Comparison of ENCODE assay signal across 9 cellular contexts in the genomic region with DNA sequence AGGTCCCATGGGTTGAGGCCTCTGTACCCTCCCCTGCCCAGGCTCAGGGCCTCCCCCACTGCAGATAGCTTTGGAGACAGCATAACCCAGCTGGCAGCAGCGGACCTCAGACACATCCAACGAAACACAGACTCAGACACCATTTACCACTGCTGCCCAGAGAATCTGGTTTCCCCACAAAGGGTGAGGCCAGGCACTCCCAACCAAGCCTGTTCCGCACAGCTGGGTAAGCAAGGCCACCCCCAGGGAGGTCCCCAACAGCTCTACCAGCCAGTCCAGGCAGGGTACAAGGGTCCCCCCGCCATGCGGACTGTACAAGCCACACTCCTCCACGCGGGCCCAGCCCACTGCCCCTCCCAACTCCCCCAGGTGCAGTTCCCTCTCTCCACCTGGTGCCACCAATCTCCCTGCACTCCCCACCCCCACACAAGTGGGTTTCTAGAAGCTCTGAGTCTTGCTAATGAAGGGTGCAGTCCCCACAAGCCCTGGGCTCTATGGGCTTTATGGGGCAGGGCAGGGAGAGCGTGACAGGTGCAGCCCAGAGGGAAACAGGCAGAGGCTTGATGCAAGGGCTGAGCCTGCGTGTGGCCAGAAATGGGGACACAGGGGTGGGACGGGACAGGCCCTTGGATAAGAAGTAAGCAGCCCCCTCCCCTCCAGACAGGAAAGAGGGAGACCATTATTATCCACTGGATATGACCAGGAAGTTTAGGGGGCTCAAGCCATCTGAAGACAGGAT. TPM values are rescaled to one million over a fixed set of nuclear protein-coding genes. Genes with fewer than 3 reads are reported as not detected.
A peak's percentile ranks its signal among the peaks of the same experiment; 100 is the strongest.
DNase-seq lines count a peak whose midpoint lies in the region; ATAC-seq and TF ChIP-seq lines count a peak whose summit lies in the region.
"Had no signal": no experiment of that assay in that cellular context is flagged by ENCODE, and none has a peak within 500 bp of the region (broad histone marks: within the 10 kb centered on the region; RNA-seq: fewer than 3 reads in every experiment).

No MANE protein-coding gene starts in this region.

- ATAC-seq in GM19023 (IDR thresholded peaks at IDR 0.05; ENCODE audit: unreplicated experiment) (peak; percentile 44), HG02798 (IDR thresholded peaks at IDR 0.05; ENCODE audit: poor library complexity, unreplicated experiment) (peak; percentile 49), heart left ventricle (peak; percentile 5 to 35 (median 6))

- TF ChIP-seq POLR2A in heart left ventricle (IDR thresholded peaks at IDR 0.05), result no peak
- no peak for TF ChIP-seq POLR2A in stomach (IDR thresholded peaks at IDR 0.05)

- WGBS in heart left ventricle, 4 donors, result 71 to 83% (median 76%) methylated on average over 9 to 10 of the region's 10 CpGs
- WGBS in stomach, 5 donors, result 45 to 60% (median 47%) methylated on average over 5 to 10 of the region's 10 CpGs

- TF ChIP-seq CTCF in heart left ventricle (IDR thresholded peaks at IDR 0.05) (no peak), stomach (IDR thresholded peaks at IDR 0.05) (no peak)

- H3K9me3 ChIP-seq in SJCRH30 (replicated peaks), result no peaks in the 10 kb centered on the region
- H3K9me3 ChIP-seq in heart left ventricle, result no peaks in the 10 kb centered on the region
- no peaks in the 10 kb centered on the region for H3K9me3 ChIP-seq in stomach
- H3K9me3 ChIP-seq: SJSA1 had no signal

- peaks cover 31% of the 10 kb centered on the region for H3K4me1 ChIP-seq in SJCRH30
- peaks cover 3 to 94% (median 29%) of the 10 kb centered on the region in 12 donors for H3K4me1 ChIP-seq in heart left ventricle
- H3K4me1 ChIP-seq in stomach, result peaks cover 21 to 78% (median 48%) of the 10 kb centered on the region in 4 donors

- H3K27me3 ChIP-seq in SJCRH30 (no peaks in the 10 kb centered on the region), heart left ventricle (no peaks in the 10 kb centered on the region), stomach (no peaks in the 10 kb centered on the region)
- H3K27me3 ChIP-seq: SJSA1 had no signal

- H3K4me3 ChIP-seq in SJCRH30 (peak overlapping the region; percentile 27), heart left ventricle (peak overlapping the region in 8 of 12 donors; percentile 2 to 47 (median 19)), stomach (peak overlapping the region; percentile 9 to 30 (median 20))
- H3K4me3 ChIP-seq: SJSA1 had no signal

- intact Hi-C loops in heart left ventricle (cut with DNase I) (no loop called here), stomach (cut with DNase I; ENCODE audit: low total_unique reads) (no loop called here)

- DNase-seq in SJCRH30, result peak; percentile 77 to 89
- no peak for DNase-seq in heart left ventricle
- DNase-seq in stomach, result no peak
- DNase-seq in NCI-H2171 treated with DMSO at 0.1 percent for 48 hours (lab: John Stamatoyannopoulos, UW), result no peak
- no peak for DNase-seq in SKM-1 (lab: John Stamatoyannopoulos, UW; ENCODE audit: unreplicated experiment)
- no peak for DNase-seq in T-helper 9 cell

- no peaks in the 10 kb centered on the region for H3K36me3 ChIP-seq in SJCRH30
- H3K36me3 ChIP-seq in heart left ventricle, result peaks cover 0 to 7% (median 0%) of the 10 kb centered on the region in 9 donors
- peaks cover 0 to 5% (median 4%) of the 10 kb centered on the region in 4 donors for H3K36me3 ChIP-seq in stomach
- H3K36me3 ChIP-seq: SJSA1 had no signal

- H3K27ac ChIP-seq in SJCRH30 (peak overlapping the region; percentile 64), heart left ventricle (peak overlapping the region; percentile 62 to 98 (median 78)), stomach (peak overlapping the region; percentile 52 to 92 (median 76))

- no peak for TF ChIP-seq EP300 in stomach (IDR thresholded peaks at IDR 0.05)

RNA-seq across cellular contexts. Expression of a gene that starts 8.8 kb away (rescaled TPM):
- total RNA-seq in SJCRH30 (2014; rRNA removed; shearing (Covaris generic)), result 2.4 and 2.5 TPM in 2 replicates
- 10 to 100 TPM in 7 of 9 donors, 1 to 10 TPM in 2; 6.3 to 49.4 (median 14.1) TPM for total RNA-seq in heart left ventricle
- 10 to 100 TPM; 11.7 to 18.3 TPM for polyA plus RNA-seq in heart left ventricle
- 100 to 1,000 TPM in 2 of 5 donors, 10 to 100 TPM in 3; 16.9 to 175 (median 43.8) TPM for total RNA-seq in stomach
- 10 to 100 TPM in 1 of 3 donors, 1 to 10 TPM in 2; 4.6 to 17.5 (median 9.2) TPM for polyA plus RNA-seq in stomach

RNA-seq across cellular contexts. Expression of a gene that starts 25.0 kb away (rescaled TPM):
- total RNA-seq in SJCRH30 (2014; rRNA removed; shearing (Covaris generic)), result 0.24 and 0.58 TPM in 2 replicates
- total RNA-seq in heart left ventricle (not detected), stomach (not detected)
- polyA plus RNA-seq in heart left ventricle (under 1 TPM in 1 of 2 donors, not detected in 1; 0.19 TPM), stomach (under 1 TPM in 1 of 3 donors, not detected in 2; 0.44 TPM)
- total RNA-seq: SJSA1 had no signal

RNA-seq across cellular contexts. Expression of a gene that starts 39.5 kb away (rescaled TPM):
- total RNA-seq in SJCRH30 (2014; rRNA removed; shearing (Covaris generic)), result 40.9 and 41.5 TPM in 2 replicates
- total RNA-seq in heart left ventricle (10 to 100 TPM; 23.0 to 36.1 (median 31.8) TPM), stomach (10 to 100 TPM in 4 of 5 donors, 1 to 10 TPM in 1; 9.9 to 32.7 (median 17.9) TPM)
- polyA plus RNA-seq in heart left ventricle (10 to 100 TPM; 16.0 to 19.3 TPM), stomach (1 to 10 TPM; 4.6 to 7.2 (median 6.1) TPM)

RNA-seq across cellular contexts. Expression of a gene that starts 45.1 kb away (rescaled TPM):
- total RNA-seq in SJCRH30 (2014; rRNA removed; shearing (Covaris generic)), result not detected in 2 replicates
- total RNA-seq in heart left ventricle, result 10 to 100 TPM; 11.8 to 37.9 (median 21.9) TPM
- 10 to 100 TPM; 16.7 to 25.9 TPM for polyA plus RNA-seq in heart left ventricle
- 10 to 100 TPM in 3 of 5 donors, 1 to 10 TPM in 1, not detected in 1; 6.8 to 40.4 (median 28.4) TPM for total RNA-seq in stomach
- polyA plus RNA-seq in stomach, result 100 to 1,000 TPM in 1 of 3 donors, 10 to 100 TPM in 1, 1 to 10 TPM in 1; 9.9 to 101 (median 65.1) TPM

RNA-seq across cellular contexts. Expression of a gene that starts 47.4 kb away (rescaled TPM):
- 2.1 and 3.4 TPM in 2 replicates for total RNA-seq in SJCRH30 (2014; rRNA removed; shearing (Covaris generic))
- total RNA-seq in heart left ventricle, result 1 to 10 TPM; 1.1 to 4.9 (median 2.7) TPM
- polyA plus RNA-seq in heart left ventricle, result 1 to 10 TPM; 1.2 to 7.6 TPM
- total RNA-seq in stomach, result 1 to 10 TPM in 1 of 5 donors, under 1 TPM in 1, not detected in 3; 0.72 to 5.7 TPM
- polyA plus RNA-seq in stomach, result 10 to 100 TPM in 1 of 3 donors, 1 to 10 TPM in 2; 3.6 to 12.2 (median 4.2) TPM

Comparison
In these comparisons a context has a peak if more than half of its experiments do, and no peak if none do; other contexts are left out.
1. DNase-seq: peak in SJCRH30 (2 of 2); none in heart left ventricle (0 of 5), stomach (single experiment), NCI-H2171 treated with DMSO at 0.1 percent for 48 hours (single experiment), SKM-1 (single experiment) and T-helper 9 cell (single experiment).
2. Peak in every context shown above with its lines, with median percentiles within 50 percentile points of each other: ATAC-seq, H3K27ac ChIP-seq and H3K4me3 ChIP-seq.